In the genomic region with DNA sequence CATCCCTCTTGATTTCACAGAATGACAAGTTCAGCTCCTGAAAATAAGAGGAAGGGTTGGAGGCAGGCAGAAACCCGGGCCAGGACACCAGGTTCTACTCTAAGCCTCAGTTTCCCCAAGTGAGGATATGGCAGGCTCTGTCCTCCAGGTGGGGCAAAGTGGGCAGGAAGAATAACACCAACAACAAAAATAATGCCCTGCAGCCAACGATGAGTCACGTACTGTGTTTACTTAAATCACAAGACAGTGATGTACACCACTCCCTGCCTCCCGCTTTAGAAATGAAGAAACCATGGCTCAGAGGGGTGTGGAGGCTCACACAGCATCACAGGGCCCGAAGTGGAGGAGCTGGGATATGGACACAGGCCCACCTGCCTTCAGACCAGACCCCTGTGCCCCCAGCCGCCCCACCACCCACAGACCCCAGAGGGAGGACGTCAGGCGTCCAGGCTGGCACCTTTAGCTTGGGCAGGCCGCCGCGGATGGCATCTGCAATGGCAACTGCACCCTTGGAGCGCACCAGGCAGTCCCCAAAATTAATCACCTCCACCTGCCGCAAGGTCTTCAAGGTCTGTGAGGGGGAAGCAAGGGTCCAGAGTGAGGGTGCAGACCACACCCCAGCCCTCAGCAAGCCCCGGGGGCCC, we compare ENCODE assay signal across 14 cellular contexts. TPM values are rescaled to one million over a fixed set of nuclear protein-coding genes. Genes with fewer than 3 reads are reported as not detected.
A peak's percentile ranks its signal among the peaks of the same experiment; 100 is the strongest.
DNase-seq lines count a peak whose midpoint lies in the region; ATAC-seq, FAIRE-seq and TF ChIP-seq lines count a peak whose summit lies in the region.
"Had no signal": no experiment of that assay in that cellular context is flagged by ENCODE, and none has a peak within 500 bp of the region (broad histone marks: within the 10 kb centered on the region; RNA-seq: fewer than 3 reads in every experiment).

No MANE protein-coding gene starts in this region.

- H3K27me3 Mint-ChIP-seq in astrocyte (ENCODE audit: low read depth, unreplicated experiment), result no peaks in the 10 kb centered on the region

- H3K36me3 Mint-ChIP-seq in astrocyte (ENCODE audit: low read depth, unreplicated experiment), result peaks cover 16% of the 10 kb centered on the region

- TF ChIP-seq POLR2A in HCT116 (IDR thresholded peaks at IDR 0.05; ENCODE audit: borderline replicate concordance, extremely low read depth, insufficient read depth, insufficient read length), result no peak

- no peak overlapping the region for H3K4me3 Mint-ChIP-seq in astrocyte (ENCODE audit: unreplicated experiment)

- CTCF ChIA-PET in HCT116 (lab: Charles Lee), result no interaction called here

- H3K4me1 ChIP-seq in HCT116 (ENCODE audit: control insufficient read depth in 1 of 2, insufficient read depth in 2 of 2, low read length in 2 of 2) (no peaks in the 10 kb centered on the region), astrocyte (ENCODE audit: insufficient read depth, low read length) (peaks cover 10% of the 10 kb centered on the region)

- H3K27me3 ChIP-seq in HCT116 (ENCODE audit: insufficient read depth, low read length), result no peaks in the 10 kb centered on the region
- no peaks in the 10 kb centered on the region for H3K27me3 ChIP-seq in astrocyte (ENCODE audit: insufficient read depth, low read length)

- H3K4me2 ChIP-seq in HCT116 (ENCODE audit: low read length) (no peak overlapping the region), astrocyte (ENCODE audit: low read length) (no peak overlapping the region)

- peak; percentile 8 for DNase-seq in ACHN
- DNase-seq in HCT116 (ENCODE audit: low read depth, low spot score), result no peak
- peak; percentile 35 for DNase-seq in astrocyte (ENCODE audit: low read depth)
- peak; percentile 68 for DNase-seq in hepatic stellate cell (ENCODE audit: low spot score)
- no peak for DNase-seq in SW480 (ENCODE audit: low spot score)
- DNase-seq in stimulated activated CD4-positive, alpha-beta T cell treated with anti-CD3 and anti-CD28 coated beads, Interleukin-2, amount 100 ng/mL, for 24 hours, result no peak
- DNase-seq in SK-N-DZ (ENCODE audit: low spot score), result no peak
- DNase-seq in activated CD4-positive, alpha-beta T cell treated with anti-CD3 and anti-CD28 coated beads for 48 hours, result no peak
- DNase-seq: activated CD4-positive, alpha-beta T cell treated with anti-CD3 and anti-CD28 coated beads, Interleukin-2, amount 50 U/mL, for 1 hour; Calu3; NCI-H146; Right ventricle myocardium superior; stimulated activated CD4-positive, alpha-beta T cell treated with anti-CD3 and anti-CD28 coated beads, Interleukin-15, amount 100 ng/mL, for 24 hours had no signal

- TF ChIP-seq RAD21 in HCT116 (IDR thresholded peaks at IDR 0.05; ENCODE audit: low read depth), result no peak

- H3K4me3 ChIP-seq in HCT116 (replicated peaks in 1 of 2; ENCODE audit: low read depth in 1 of 2, low read length in 2 of 2), result no peak overlapping the region
- H3K4me3 ChIP-seq in astrocyte (ENCODE audit: insufficient read depth, low read depth, low read length), result no peak overlapping the region

- peak overlapping the region; percentile 10; the same call in 1 of the 2 replicates for H3K27ac ChIP-seq in HCT116 (ENCODE audit: low read depth, low read length)
- H3K27ac ChIP-seq in astrocyte (ENCODE audit: low read depth, low read length), result peak overlapping the region; percentile 38

- no peaks in the 10 kb centered on the region for H3K9me3 Mint-ChIP-seq in astrocyte (ENCODE audit: unreplicated experiment)

- H3K36me3 ChIP-seq in HCT116 (ENCODE audit: control insufficient read depth in 1 of 2, insufficient read depth in 2 of 2, low read length in 2 of 2) (peaks cover 64 to 68% of the 10 kb centered on the region in 2 experiments), astrocyte (ENCODE audit: insufficient read depth, low read length) (peaks cover 55% of the 10 kb centered on the region)

- ATAC-seq in HCT116, result peak; percentile 35; the same call in 1 of the 2 replicates

- no peaks in the 10 kb centered on the region for H3K9me2 ChIP-seq in HCT116 (ENCODE audit: insufficient read depth)

- no peak overlapping the region for H2AFZ ChIP-seq in HCT116 (ENCODE audit: low read depth, low read length, poor library complexity, severe bottlenecking)
- H2AFZ ChIP-seq in astrocyte (ENCODE audit: low read depth, low read length), result no peak overlapping the region

- intact Hi-C loops in HCT116 (cut with micrococcal nuclease), result no loop called here

- H3K4me1 Mint-ChIP-seq in astrocyte (ENCODE audit: low read depth, unreplicated experiment), result peaks cover 4% of the 10 kb centered on the region

- H3K9ac ChIP-seq in HCT116 (ENCODE audit: low read length) (no peak overlapping the region), astrocyte (ENCODE audit: low read length) (peak overlapping the region; percentile 23)

- BruUV-seq in HCT116 (replicated peaks; lab: Mats Ljungman, UMichigan), result no TSS peak

- no peaks in the 10 kb centered on the region for H4K20me1 ChIP-seq in HCT116 (ENCODE audit: insufficient read depth)
- peaks cover 26% of the 10 kb centered on the region for H4K20me1 ChIP-seq in astrocyte (ENCODE audit: insufficient read depth, low read length)

- H3K79me2 ChIP-seq in HCT116 (ENCODE audit: insufficient read depth, low read length) (peaks cover 28% of the 10 kb centered on the region; the same call in 1 of the 2 replicates), astrocyte (ENCODE audit: insufficient read depth, low read length) (peaks cover 8% of the 10 kb centered on the region)

- H3K9me3 ChIP-seq in HCT116 (ENCODE audit: control insufficient read depth in 1 of 2, insufficient read depth in 1 of 2, low read depth in 1 of 2, low read length in 2 of 2) (no peaks in the 10 kb centered on the region), astrocyte (ENCODE audit: insufficient read depth, low read depth, low read length) (no peaks in the 10 kb centered on the region)

- RAD21 ChIA-PET in HCT116 (lab: Charles Lee; ENCODE audit: low non-redundant PET in 1 of 2, low total read pairs in 2 of 2, uncharacterized antibody in 2 of 2, unreplicated experiment in 2 of 2), result no interaction called here

- POLR2A ChIA-PET in HCT116 (lab: Charles Lee), result no interaction called here

- no peak for FAIRE-seq in astrocyte (lab: Jason Lieb, UNC)
- FAIRE-seq: H1 had no signal

- no peak overlapping the region for H3K27ac Mint-ChIP-seq in astrocyte (ENCODE audit: unreplicated experiment)

- in situ Hi-C loops in ACHN (cut with HindIII; ENCODE audit: low pct_ligation_motif_present, low pct_unique_long_range_greater_than_20kb, low sequenced_read_pairs), result no loop called here

- TF ChIP-seq CTCF in HCT116 (IDR thresholded peaks at IDR 0.05 in 2 of 3, conservative IDR thresholded peaks at IDR 0.05 in 1 of 3; ENCODE audit: borderline replicate concordance in 1 of 3, insufficient read depth in 1 of 3, low read depth in 2 of 3, low read length in 2 of 3) (no peak), astrocyte (IDR thresholded peaks at IDR 0.05; ENCODE audit: insufficient read depth, low read depth, low read length) (no peak)

TF ChIP-seq in HCT116, 20 proteins besides CTCF, POLR2A, EP300 and RAD21:
- TF ChIP-seq, protein P1, sequence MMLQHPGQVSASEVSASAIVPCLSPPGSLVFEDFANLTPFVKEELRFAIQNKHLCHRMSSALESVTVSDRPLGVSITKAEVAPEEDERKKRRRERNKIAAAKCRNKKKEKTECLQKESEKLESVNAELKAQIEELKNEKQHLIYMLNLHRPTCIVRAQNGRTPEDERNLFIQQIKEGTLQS (IDR thresholded peaks at IDR 0.05), result no peak
- TF ChIP-seq ZFX (IDR thresholded peaks at IDR 0.05) (no peak), SP1 (IDR thresholded peaks at IDR 0.05; ENCODE audit: low read depth) (no peak), ZNF274 (IDR thresholded peaks at IDR 0.05; ENCODE audit: low read depth, low read length) (no peak), YY1 (IDR thresholded peaks at IDR 0.05; ENCODE audit: extremely low read depth, insufficient replicate concordance, low read depth, low read length) (no peak), SRF (IDR thresholded peaks at IDR 0.05; ENCODE audit: low read depth) (no peak), SIN3A (IDR thresholded peaks at IDR 0.05; ENCODE audit: low read depth) (no peak)

RNA-seq across cellular contexts. Expression of gene CHADL, which starts 15.6 kb away (rescaled TPM):
- total RNA-seq in HCT116 (2021; ENCODE audit: unreplicated experiment), result 0.47 TPM
- 0.03 TPM in 1 of 2 replicates, not detected in the other for polyA plus RNA-seq in HCT116 (2012)
- 0.23 and 0.34 TPM in 2 replicates for total RNA-seq in astrocyte
- 1.1 and 2.8 TPM in 2 replicates for polyA plus RNA-seq in SK-N-DZ (2014; cell fraction: cytosol; rRNA removed)
- 0.47 and 3.0 TPM in 2 replicates for polyA plus RNA-seq in SK-N-DZ (2014; cell fraction: nucleus; rRNA removed)

RNA-seq across cellular contexts. Expression of gene RANGAP1, which starts 29.6 kb away (rescaled TPM):
- total RNA-seq in HCT116 (2021; ENCODE audit: unreplicated experiment), result 121 TPM
- polyA plus RNA-seq in HCT116 (2012), result 106 and 114 TPM in 2 replicates
- total RNA-seq in astrocyte, result 68.4 and 77.8 TPM in 2 replicates
- polyA plus RNA-seq in SK-N-DZ (2014; cell fraction: cytosol; rRNA removed), result 96.5 and 99.1 TPM in 2 replicates
- 87.6 and 101 TPM in 2 replicates for polyA plus RNA-seq in SK-N-DZ (2014; cell fraction: nucleus; rRNA removed)

RNA-seq across cellular contexts. Expression of gene ZC3H7B, which starts 44.9 kb away (rescaled TPM):
- total RNA-seq in HCT116 (2021; ENCODE audit: unreplicated experiment), result 42.0 TPM
- 31.6 and 33.2 TPM in 2 replicates for polyA plus RNA-seq in HCT116 (2012)
- 66.6 and 66.7 TPM in 2 replicates for total RNA-seq in astrocyte
- 41.9 and 43.2 TPM in 2 replicates for polyA plus RNA-seq in SK-N-DZ (2014; cell fraction: cytosol; rRNA removed)
- 46.3 and 53.1 TPM in 2 replicates for polyA plus RNA-seq in SK-N-DZ (2014; cell fraction: nucleus; rRNA removed)

RNA-seq across cellular contexts. Expression of gene L3MBTL2, which starts 51.3 kb away (rescaled TPM):
- total RNA-seq in HCT116 (2021; ENCODE audit: unreplicated experiment), result 24.7 TPM
- polyA plus RNA-seq in HCT116 (2012), result 13.1 and 15.6 TPM in 2 replicates
- total RNA-seq in astrocyte, result 20.0 and 20.6 TPM in 2 replicates
- 24.6 and 28.3 TPM in 2 replicates for polyA plus RNA-seq in SK-N-DZ (2014; cell fraction: cytosol; rRNA removed)
- polyA plus RNA-seq in SK-N-DZ (2014; cell fraction: nucleus; rRNA removed), result 30.6 and 40.3 TPM in 2 replicates

Comparison
In these comparisons a context has a peak if more than half of its experiments do, and no peak if none do; other contexts are left out.
1. DNase-seq: peak in ACHN (single experiment), astrocyte (single experiment) and hepatic stellate cell (single experiment); none in HCT116 (single experiment), SW480 (single experiment), stimulated activated CD4-positive, alpha-beta T cell treated with anti-CD3 and anti-CD28 coated beads, Interleukin-2, amount 100 ng/mL, for 24 hours (0 of 2), SK-N-DZ (single experiment) and activated CD4-positive, alpha-beta T cell treated with anti-CD3 and anti-CD28 coated beads for 48 hours (single experiment).